15 cellular contexts compared by ENCODE assay signal in genomic region chrY:25038882-25039281, GRCh38. TPM values are rescaled to one million over a fixed set of nuclear protein-coding genes. Genes with fewer than 3 reads are reported as not detected.
"Had no signal": no experiment of that assay in that cellular context is flagged by ENCODE, and none has a peak within 500 bp of the region (broad histone marks: within the 10 kb centered on the region; RNA-seq: fewer than 3 reads in every experiment).

No MANE protein-coding gene starts in this region.

RNA-seq across cellular contexts. Expression of gene BPY2C, which starts 13.0 kb away (rescaled TPM):
- total RNA-seq: activated B cell treated with CpG ODN at 0.5 μM for 24 hours; activated CD4-positive, alpha-beta memory T cell treated with anti-CD3 and anti-CD28 coated beads for 36 hours; activated CD4-positive, alpha-beta memory T cell treated with anti-CD3 and anti-CD28 coated beads, Interleukin-2, amount 10 ng/mL, durations not matched to agents 7 days and 5 days; activated CD4-positive, alpha-beta T cell treated with anti-CD3 and anti-CD28 coated beads for 36 hours; activated CD4-positive, alpha-beta T cell treated with anti-CD3 and anti-CD28 coated beads, Interleukin-2, amount 10 ng/mL, durations not matched to agents 24 days and 14 days; activated CD4-positive, alpha-beta T cell treated with anti-CD3 and anti-CD28 coated beads, Interleukin-2, amount 10 ng/mL, durations not matched to agents 7 days and 5 days; activated CD8-positive, alpha-beta memory T cell treated with anti-CD3 and anti-CD28 coated beads for 36 hours; activated CD8-positive, alpha-beta memory T cell treated with anti-CD3 and anti-CD28 coated beads, Interleukin-2, amount 10 ng/mL, durations not matched to agents 7 days and 5 days; activated CD8-positive, alpha-beta T cell treated with anti-CD3 and anti-CD28 coated beads for 36 hours; activated CD8-positive, alpha-beta T cell treated with anti-CD3 and anti-CD28 coated beads, Interleukin-2, amount 10 ng/mL, durations not matched to agents 7 days and 5 days; T-cell; T-helper 1 cell treated with Interleukin-12 subunit alpha and Interleukin-12 subunit beta and Interleukin-4 antibody, amounts not matched to agents 30 ng/mL and 1 ng/mL, for 36 hours; T-helper 17 cell; T-helper 2 cell treated with Interferon-gamma antibody and Interleukin-4, amounts not matched to agents 100 ng/mL and 5 ng/mL, for 36 hours; WTC11 had no signal
